1 cellular context compared by ENCODE assay signal in the genomic region with DNA sequence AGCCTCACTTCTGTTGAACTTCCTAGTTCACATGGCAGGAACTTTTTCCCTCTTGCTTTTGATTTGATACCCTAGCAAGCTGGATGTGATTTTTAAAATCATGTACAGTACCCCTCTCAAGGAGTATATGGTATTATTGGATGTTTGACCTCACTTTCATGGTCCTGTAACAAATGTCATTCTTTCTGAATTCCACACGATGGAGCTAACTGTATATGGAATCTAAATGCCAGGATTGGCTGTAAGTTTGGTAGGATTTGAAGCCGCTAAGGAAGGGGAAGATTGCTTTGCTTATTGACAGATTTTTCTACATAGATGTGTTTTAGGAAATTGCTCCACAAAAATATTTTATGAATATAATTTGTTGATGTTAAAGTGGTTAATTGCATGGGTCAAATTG.
TF ChIP-seq lines count a peak whose summit lies in the region.

No MANE protein-coding gene starts in this region.

TF ChIP-seq in GM23338, 12 proteins besides CTCF, POLR2A, EP300 and RAD21 (continued from another document):
- TF ChIP-seq, protein P1, sequence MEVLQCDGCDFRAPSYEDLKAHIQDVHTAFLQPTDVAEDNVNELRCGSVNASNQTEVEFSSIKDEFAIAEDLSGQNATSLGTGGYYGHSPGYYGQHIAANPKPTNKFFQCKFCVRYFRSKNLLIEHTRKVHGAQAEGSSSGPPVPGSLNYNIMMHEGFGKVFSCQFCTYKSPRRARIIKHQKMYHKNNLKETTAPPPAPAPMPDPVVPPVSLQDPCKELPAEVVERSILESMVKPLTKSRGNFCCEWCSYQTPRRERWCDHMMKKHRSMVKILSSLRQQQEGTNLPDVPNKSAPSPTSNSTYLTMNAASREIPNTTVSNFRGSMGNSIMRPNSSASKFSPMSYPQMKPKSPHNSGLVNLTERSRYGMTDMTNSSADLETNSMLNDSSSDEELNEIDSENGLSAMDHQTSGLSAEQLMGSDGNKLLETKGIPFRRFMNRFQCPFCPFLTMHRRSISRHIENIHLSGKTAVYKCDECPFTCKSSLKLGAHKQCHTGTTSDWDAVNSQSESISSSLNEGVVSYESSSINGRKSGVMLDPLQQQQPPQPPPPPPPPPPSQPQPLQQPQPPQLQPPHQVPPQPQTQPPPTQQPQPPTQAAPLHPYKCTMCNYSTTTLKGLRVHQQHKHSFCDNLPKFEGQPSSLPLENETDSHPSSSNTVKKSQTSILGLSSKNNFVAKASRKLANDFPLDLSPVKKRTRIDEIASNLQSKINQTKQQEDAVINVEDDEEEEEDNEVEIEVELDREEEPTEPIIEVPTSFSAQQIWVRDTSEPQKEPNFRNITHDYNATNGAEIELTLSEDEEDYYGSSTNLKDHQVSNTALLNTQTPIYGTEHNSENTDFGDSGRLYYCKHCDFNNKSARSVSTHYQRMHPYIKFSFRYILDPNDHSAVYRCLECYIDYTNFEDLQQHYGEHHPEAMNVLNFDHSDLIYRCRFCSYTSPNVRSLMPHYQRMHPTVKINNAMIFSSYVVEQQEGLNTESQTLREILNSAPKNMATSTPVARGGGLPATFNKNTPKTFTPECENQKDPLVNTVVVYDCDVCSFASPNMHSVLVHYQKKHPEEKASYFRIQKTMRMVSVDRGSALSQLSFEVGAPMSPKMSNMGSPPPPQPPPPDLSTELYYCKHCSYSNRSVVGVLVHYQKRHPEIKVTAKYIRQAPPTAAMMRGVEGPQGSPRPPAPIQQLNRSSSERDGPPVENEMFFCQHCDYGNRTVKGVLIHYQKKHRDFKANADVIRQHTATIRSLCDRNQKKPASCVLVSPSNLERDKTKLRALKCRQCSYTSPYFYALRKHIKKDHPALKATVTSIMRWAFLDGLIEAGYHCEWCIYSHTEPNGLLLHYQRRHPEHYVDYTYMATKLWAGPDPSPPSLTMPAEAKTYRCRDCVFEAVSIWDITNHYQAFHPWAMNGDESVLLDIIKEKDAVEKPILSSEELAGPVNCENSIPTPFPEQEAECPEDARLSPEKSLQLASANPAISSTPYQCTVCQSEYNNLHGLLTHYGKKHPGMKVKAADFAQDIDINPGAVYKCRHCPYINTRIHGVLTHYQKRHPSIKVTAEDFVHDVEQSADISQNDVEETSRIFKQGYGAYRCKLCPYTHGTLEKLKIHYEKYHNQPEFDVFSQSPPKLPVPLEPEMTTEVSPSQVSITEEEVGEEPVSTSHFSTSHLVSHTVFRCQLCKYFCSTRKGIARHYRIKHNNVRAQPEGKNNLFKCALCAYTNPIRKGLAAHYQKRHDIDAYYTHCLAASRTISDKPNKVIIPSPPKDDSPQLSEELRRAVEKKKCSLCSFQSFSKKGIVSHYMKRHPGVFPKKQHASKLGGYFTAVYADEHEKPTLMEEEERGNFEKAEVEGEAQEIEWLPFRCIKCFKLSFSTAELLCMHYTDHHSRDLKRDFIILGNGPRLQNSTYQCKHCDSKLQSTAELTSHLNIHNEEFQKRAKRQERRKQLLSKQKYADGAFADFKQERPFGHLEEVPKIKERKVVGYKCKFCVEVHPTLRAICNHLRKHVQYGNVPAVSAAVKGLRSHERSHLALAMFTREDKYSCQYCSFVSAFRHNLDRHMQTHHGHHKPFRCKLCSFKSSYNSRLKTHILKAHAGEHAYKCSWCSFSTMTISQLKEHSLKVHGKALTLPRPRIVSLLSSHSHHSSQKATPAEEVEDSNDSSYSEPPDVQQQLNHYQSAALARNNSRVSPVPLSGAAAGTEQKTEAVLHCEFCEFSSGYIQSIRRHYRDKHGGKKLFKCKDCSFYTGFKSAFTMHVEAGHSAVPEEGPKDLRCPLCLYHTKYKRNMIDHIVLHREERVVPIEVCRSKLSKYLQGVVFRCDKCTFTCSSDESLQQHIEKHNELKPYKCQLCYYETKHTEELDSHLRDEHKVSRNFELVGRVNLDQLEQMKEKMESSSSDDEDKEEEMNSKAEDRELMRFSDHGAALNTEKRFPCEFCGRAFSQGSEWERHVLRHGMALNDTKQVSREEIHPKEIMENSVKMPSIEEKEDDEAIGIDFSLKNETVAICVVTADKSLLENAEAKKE (CRISPR knock-in tag; IDR thresholded peaks at IDR 0.05), result no peak
- TF ChIP-seq EZH2 (IDR thresholded peaks at IDR 0.05; ENCODE audit: low read depth, unreplicated experiment) (no peak), NANOG (IDR thresholded peaks at IDR 0.05; ENCODE audit: borderline replicate concordance) (no peak), STAT1 (IDR thresholded peaks at IDR 0.05; ENCODE audit: unreplicated experiment) (no peak), JUNB (IDR thresholded peaks at IDR 0.05; ENCODE audit: unreplicated experiment) (no peak), EZH2phosphoT487 (IDR thresholded peaks at IDR 0.05; ENCODE audit: unreplicated experiment) (no peak), ZNF114 (CRISPR knock-in tag; IDR thresholded peaks at IDR 0.05) (no peak), ZNF331 (CRISPR knock-in tag; IDR thresholded peaks at IDR 0.05; ENCODE audit: low read depth) (no peak)
- TF ChIP-seq, protein P2, sequence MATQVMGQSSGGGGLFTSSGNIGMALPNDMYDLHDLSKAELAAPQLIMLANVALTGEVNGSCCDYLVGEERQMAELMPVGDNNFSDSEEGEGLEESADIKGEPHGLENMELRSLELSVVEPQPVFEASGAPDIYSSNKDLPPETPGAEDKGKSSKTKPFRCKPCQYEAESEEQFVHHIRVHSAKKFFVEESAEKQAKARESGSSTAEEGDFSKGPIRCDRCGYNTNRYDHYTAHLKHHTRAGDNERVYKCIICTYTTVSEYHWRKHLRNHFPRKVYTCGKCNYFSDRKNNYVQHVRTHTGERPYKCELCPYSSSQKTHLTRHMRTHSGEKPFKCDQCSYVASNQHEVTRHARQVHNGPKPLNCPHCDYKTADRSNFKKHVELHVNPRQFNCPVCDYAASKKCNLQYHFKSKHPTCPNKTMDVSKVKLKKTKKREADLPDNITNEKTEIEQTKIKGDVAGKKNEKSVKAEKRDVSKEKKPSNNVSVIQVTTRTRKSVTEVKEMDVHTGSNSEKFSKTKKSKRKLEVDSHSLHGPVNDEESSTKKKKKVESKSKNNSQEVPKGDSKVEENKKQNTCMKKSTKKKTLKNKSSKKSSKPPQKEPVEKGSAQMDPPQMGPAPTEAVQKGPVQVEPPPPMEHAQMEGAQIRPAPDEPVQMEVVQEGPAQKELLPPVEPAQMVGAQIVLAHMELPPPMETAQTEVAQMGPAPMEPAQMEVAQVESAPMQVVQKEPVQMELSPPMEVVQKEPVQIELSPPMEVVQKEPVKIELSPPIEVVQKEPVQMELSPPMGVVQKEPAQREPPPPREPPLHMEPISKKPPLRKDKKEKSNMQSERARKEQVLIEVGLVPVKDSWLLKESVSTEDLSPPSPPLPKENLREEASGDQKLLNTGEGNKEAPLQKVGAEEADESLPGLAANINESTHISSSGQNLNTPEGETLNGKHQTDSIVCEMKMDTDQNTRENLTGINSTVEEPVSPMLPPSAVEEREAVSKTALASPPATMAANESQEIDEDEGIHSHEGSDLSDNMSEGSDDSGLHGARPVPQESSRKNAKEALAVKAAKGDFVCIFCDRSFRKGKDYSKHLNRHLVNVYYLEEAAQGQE (IDR thresholded peaks at IDR 0.05; ENCODE audit: unreplicated experiment), result no peak
- TF ChIP-seq, protein P3, sequence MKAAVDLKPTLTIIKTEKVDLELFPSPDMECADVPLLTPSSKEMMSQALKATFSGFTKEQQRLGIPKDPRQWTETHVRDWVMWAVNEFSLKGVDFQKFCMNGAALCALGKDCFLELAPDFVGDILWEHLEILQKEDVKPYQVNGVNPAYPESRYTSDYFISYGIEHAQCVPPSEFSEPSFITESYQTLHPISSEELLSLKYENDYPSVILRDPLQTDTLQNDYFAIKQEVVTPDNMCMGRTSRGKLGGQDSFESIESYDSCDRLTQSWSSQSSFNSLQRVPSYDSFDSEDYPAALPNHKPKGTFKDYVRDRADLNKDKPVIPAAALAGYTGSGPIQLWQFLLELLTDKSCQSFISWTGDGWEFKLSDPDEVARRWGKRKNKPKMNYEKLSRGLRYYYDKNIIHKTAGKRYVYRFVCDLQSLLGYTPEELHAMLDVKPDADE (IDR thresholded peaks at IDR 0.05), result no peak
TF ChIP-seq in GM23338: peak in this region for 0.
